In genomic region chr9:72065076-72065475, GRCh38 we compare ENCODE assay signal across 19 cellular contexts. TPM values are rescaled to one million over a fixed set of nuclear protein-coding genes. Genes with fewer than 3 reads are reported as not detected.
DNase-seq lines count a peak whose midpoint lies in the region; ATAC-seq and TF ChIP-seq lines count a peak whose summit lies in the region.
"Had no signal": no experiment of that assay in that cellular context is flagged by ENCODE, and none has a peak within 500 bp of the region (broad histone marks: within the 10 kb centered on the region; RNA-seq: fewer than 3 reads in every experiment).

No MANE protein-coding gene starts in this region.

- DNase-seq in LHCN-M2 (ENCODE audit: low read depth) (peak; percentile 25), RWPE2 (ENCODE audit: low spot score) (no peak), fibroblast of the aortic adventitia (ENCODE audit: low read depth) (peak; percentile 14), ACHN (no peak)
- DNase-seq in stimulated activated naive CD8-positive, alpha-beta T cell treated with anti-CD3 and anti-CD28 coated beads, Interleukin-15, Interleukin-2, amounts not matched to agents 100 U/mL and 50 U/mL, for 24 hours: no peak
- DNase-seq: CD8-positive, alpha-beta T cell; DND-41; GF-D8; KBM-7; MM.1S; NCI-H1105; NCI-H1694; NCI-H2227 treated with DMSO at 0.1 percent for 48 hours; NCI-H524 treated with DMSO at 0.1 percent for 48 hours had no signal

- in situ Hi-C loops in ACHN (cut with HindIII; ENCODE audit: low pct_ligation_motif_present, low pct_unique_long_range_greater_than_20kb, low sequenced_read_pairs): no loop called here

- no peaks in the 10 kb centered on the region for H3K36me3 ChIP-seq in RWPE2 (ENCODE audit: low read depth)

- no peak overlapping the region for H3K27ac ChIP-seq in RWPE2 (ENCODE audit: poor library complexity, severe bottlenecking)

- no peaks in the 10 kb centered on the region for H3K4me1 Mint-ChIP-seq in activated T-helper 17 cell treated with anti-CD3 and anti-CD28 coated beads, Interleukin-2, amount 50 U/mL, for 72 hours
- H3K4me1 Mint-ChIP-seq: GM23338 had no signal

- no peaks in the 10 kb centered on the region for H3K36me3 Mint-ChIP-seq in activated T-helper 17 cell treated with anti-CD3 and anti-CD28 coated beads, Interleukin-2, amount 50 U/mL, for 72 hours (ENCODE audit: low read depth)
- H3K36me3 Mint-ChIP-seq: CD8-positive, alpha-beta T cell had no signal

- no peaks in the 10 kb centered on the region for H3K9me3 ChIP-seq in RWPE2 (ENCODE audit: severe bottlenecking)

- TF ChIP-seq CTCF in RWPE2 (IDR thresholded peaks at IDR 0.05; ENCODE audit: poor library complexity, severe bottlenecking) (no peak), fibroblast of the aortic adventitia (IDR thresholded peaks at IDR 0.05; ENCODE audit: insufficient read depth, low read length) (no peak)

- ATAC-seq in RWPE2 (ENCODE audit: low read depth) (0 out of 3 replicates have a peak, but pooled peaks have one; percentile 46), GM19395 (IDR thresholded peaks at IDR 0.05; ENCODE audit: unreplicated experiment) (no peak)
- ATAC-seq in activated T-helper 17 cell treated with anti-CD3 and anti-CD28 coated beads, Interleukin-2, amount 50 U/mL, for 72 hours (replicated peaks): no peak
- ATAC-seq in stimulated activated naive CD8-positive, alpha-beta T cell treated with anti-CD3 and anti-CD28 coated beads, Interleukin-15, Interleukin-2, amounts not matched to agents 100 U/mL and 50 U/mL, for 24 hours: no peak
- ATAC-seq: CD8-positive, alpha-beta T cell; GM23338; Panc1 had no signal

- no peaks in the 10 kb centered on the region for H3K27me3 ChIP-seq in RWPE2 (ENCODE audit: insufficient read depth, poor library complexity, severe bottlenecking)

- no peaks in the 10 kb centered on the region for H3K9me3 Mint-ChIP-seq in activated T-helper 17 cell treated with anti-CD3 and anti-CD28 coated beads, Interleukin-2, amount 50 U/mL, for 72 hours
- H3K9me3 Mint-ChIP-seq: CD8-positive, alpha-beta T cell had no signal

- no peak overlapping the region for H3K27ac Mint-ChIP-seq in activated T-helper 17 cell treated with anti-CD3 and anti-CD28 coated beads, Interleukin-2, amount 50 U/mL, for 72 hours
- H3K27ac Mint-ChIP-seq: CD8-positive, alpha-beta T cell had no signal

- H3K4me3 ChIP-seq in RWPE2 (ENCODE audit: severe bottlenecking) (no peak overlapping the region), fibroblast of the aortic adventitia (ENCODE audit: low read depth, low read length) (no peak overlapping the region)
- H3K4me3 ChIP-seq: GM23338 had no signal

- no peaks in the 10 kb centered on the region for H3K4me1 ChIP-seq in RWPE2 (ENCODE audit: insufficient read depth, poor library complexity, severe bottlenecking)

- H3K4me3 Mint-ChIP-seq in activated T-helper 17 cell treated with anti-CD3 and anti-CD28 coated beads, Interleukin-2, amount 50 U/mL, for 72 hours: no peak overlapping the region
- H3K4me3 Mint-ChIP-seq: CD8-positive, alpha-beta T cell; GM23338 had no signal

- H3K27me3 Mint-ChIP-seq in activated T-helper 17 cell treated with anti-CD3 and anti-CD28 coated beads, Interleukin-2, amount 50 U/mL, for 72 hours: peaks cover 11% of the 10 kb centered on the region

RNA-seq across cellular contexts. Expression of gene C9orf57, which starts 4.7 kb away (rescaled TPM):
- total RNA-seq in LHCN-M2 (2014; rRNA removed) (not detected in 2 replicates), fibroblast of the aortic adventitia (ENCODE audit: low replicate concordance) (not detected in 2 replicates)
- polyA plus RNA-seq in LHCN-M2 (2012): not detected
- not detected for total RNA-seq in activated T-helper 17 cell treated with anti-CD3 and anti-CD28 coated beads, Interleukin-2, amount 50 U/mL, for 72 hours
- total RNA-seq: CD8-positive, alpha-beta T cell; GM23338 had no signal
- polyA plus RNA-seq: BJ, GM23338 had no signal

Comparison
In these comparisons a context has a peak if more than half of its experiments do, and no peak if none do; other contexts are left out.
1. DNase-seq: peak in LHCN-M2 (single experiment) and fibroblast of the aortic adventitia (single experiment); none in RWPE2 (single experiment), ACHN (single experiment) and stimulated activated naive CD8-positive, alpha-beta T cell treated with anti-CD3 and anti-CD28 coated beads, Interleukin-15, Interleukin-2, amounts not matched to agents 100 U/mL and 50 U/mL, for 24 hours (single experiment).